In the genomic region with DNA sequence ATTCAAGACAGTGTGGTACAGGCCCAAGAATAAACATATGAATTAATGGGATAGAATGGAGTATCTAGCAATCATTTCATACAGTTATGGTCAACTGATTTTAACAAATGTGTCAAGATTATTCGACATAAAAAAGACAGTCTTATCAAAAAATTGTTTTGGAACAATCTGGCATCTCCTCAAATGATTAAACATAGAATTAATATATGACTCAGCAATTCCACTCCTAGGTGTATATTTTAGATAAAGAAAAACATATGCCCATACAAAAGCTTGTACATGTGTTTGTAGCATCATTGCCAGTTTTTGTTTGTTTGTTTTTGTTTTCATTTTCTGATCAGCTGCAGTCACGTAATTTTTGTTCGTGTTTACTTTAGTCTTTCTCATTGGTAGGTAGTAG, we compare ENCODE assay signal across 9 cellular contexts.
"Had no signal": no experiment of that assay in that cellular context is flagged by ENCODE, and none has a peak within 500 bp of the region (broad histone marks: within the 10 kb centered on the region; RNA-seq: fewer than 3 reads in every experiment).

No MANE protein-coding gene starts in this region.

- H3K36me3 Mint-ChIP-seq: IgD-negative memory B cell had no signal

- H3K4me1 Mint-ChIP-seq: IgD-negative memory B cell had no signal

- H3K27ac Mint-ChIP-seq: HFFc6, IgD-negative memory B cell had no signal

- DNase-seq: GM23248, GOT3, H7, HFFc6, KG1 had no signal

- H3K4me3 ChIP-seq: GM23248, HAP-1 had no signal

- H3K36me3 ChIP-seq: HAP-1 had no signal

- H3K9ac ChIP-seq: GM23248 had no signal

- H3K9me3 ChIP-seq: HAP-1 had no signal

- H3K27ac ChIP-seq: GM23248, HL-60 had no signal

- H2AFZ ChIP-seq: GM23248 had no signal

- H3K4me1 ChIP-seq: HAP-1 had no signal

- H3K27me3 Mint-ChIP-seq: IgD-negative memory B cell had no signal

- ATAC-seq: HCT116 had no signal

- H3K4me3 Mint-ChIP-seq: HFFc6, IgD-negative memory B cell had no signal
